Comparison of ENCODE assay signal across 9 cellular contexts in the genomic region with DNA sequence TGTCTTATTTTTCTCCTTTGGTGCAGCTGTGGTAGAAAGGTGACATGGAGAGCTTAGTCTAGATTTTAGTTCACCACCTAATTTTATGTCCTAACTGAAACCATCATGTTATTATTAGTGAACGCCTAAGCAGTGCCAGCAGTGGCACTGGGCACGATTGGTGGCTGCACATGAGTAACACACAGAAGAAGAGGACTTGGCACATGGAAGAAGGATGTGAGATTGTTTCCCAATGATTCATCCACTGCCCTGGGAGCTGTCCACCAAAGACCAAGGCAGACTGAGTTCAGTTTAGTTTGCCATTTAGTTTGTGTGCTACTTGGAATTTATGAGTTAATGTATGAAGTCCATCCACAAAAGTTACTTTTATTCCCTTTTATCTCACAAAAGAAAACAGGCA.
DNase-seq lines count a peak whose midpoint lies in the region; ATAC-seq and TF ChIP-seq lines count a peak whose summit lies in the region.
"Had no signal": no experiment of that assay in that cellular context is flagged by ENCODE, and none has a peak within 500 bp of the region (broad histone marks: within the 10 kb centered on the region; RNA-seq: fewer than 3 reads in every experiment).

No MANE protein-coding gene starts in this region.

- ATAC-seq in HG03159 (IDR thresholded peaks at IDR 0.05; ENCODE audit: unreplicated experiment) (no peak), HG03196 (IDR thresholded peaks at IDR 0.05; ENCODE audit: unreplicated experiment) (no peak)

- H3K4me3 ChIP-seq in tibial artery (no peak overlapping the region), transverse colon (no peak overlapping the region)

- peaks cover 5% of the 10 kb centered on the region for H3K36me3 Mint-ChIP-seq in MCF 10A (ENCODE audit: insufficient read depth, unreplicated experiment)
- H3K36me3 Mint-ChIP-seq in H9 (ENCODE audit: insufficient read depth in 1 of 3, low read depth in 3 of 3) = no peaks in the 10 kb centered on the region

- H3K27me3 Mint-ChIP-seq in MCF 10A (ENCODE audit: insufficient read depth, unreplicated experiment) (no peaks in the 10 kb centered on the region), H9 (ENCODE audit: low read depth) (no peaks in the 10 kb centered on the region)

- no peak overlapping the region for H3K23ac ChIP-seq in H9 (ENCODE audit: insufficient read length, low read depth, low read length)

- H3K18ac ChIP-seq in H9 (ENCODE audit: insufficient read length, low read depth, low read length) = no peak overlapping the region

- H3K14ac ChIP-seq in H9 (ENCODE audit: insufficient read depth, low read length) = no peak overlapping the region

- H3K56ac ChIP-seq in H9 (ENCODE audit: insufficient read length, low read depth, low read length) = no peak overlapping the region

- no peak overlapping the region for H2BK5ac ChIP-seq in H9 (ENCODE audit: insufficient read length, low read length)

- H3K4me3 Mint-ChIP-seq in MCF 10A (ENCODE audit: unreplicated experiment) (no peak overlapping the region), H9 (no peak overlapping the region)
- H3K4me3 Mint-ChIP-seq: activated naive CD8-positive, alpha-beta T cell treated with anti-CD3 and anti-CD28 coated beads, Interleukin-2, amount 10 ng/mL, durations not matched to agents 7 days and 5 days had no signal

- H3K4me2 ChIP-seq in H9 (ENCODE audit: insufficient read depth, insufficient read length, low read length) = no peak overlapping the region

- DNase-seq in HS-5 (ENCODE audit: low read depth) (peak; percentile 53), MCF 10A (ENCODE audit: unreplicated experiment) (peak; percentile 80), iPS-NIHi11 (ENCODE audit: low spot score) (peak; percentile 35), tibial artery (peak; percentile 61 to 76), H9 (no peak), transverse colon (no peak)
- DNase-seq: activated naive CD8-positive, alpha-beta T cell treated with anti-CD3 and anti-CD28 coated beads, Interleukin-2, amount 10 ng/mL, durations not matched to agents 7 days and 5 days had no signal

- no peak overlapping the region for H2AFZ ChIP-seq in H9 (ENCODE audit: low read length)

- H3K9me3 Mint-ChIP-seq in MCF 10A (ENCODE audit: unreplicated experiment) (no peaks in the 10 kb centered on the region), H9 (no peaks in the 10 kb centered on the region)
- H3K9me3 Mint-ChIP-seq: activated naive CD8-positive, alpha-beta T cell treated with anti-CD3 and anti-CD28 coated beads, Interleukin-2, amount 10 ng/mL, durations not matched to agents 7 days and 5 days had no signal

- H4K8ac ChIP-seq in H9 (replicated peaks; ENCODE audit: insufficient read length, low read depth, low read length) = no peak overlapping the region

- H3K23me2 ChIP-seq in H9 (ENCODE audit: insufficient read length, low read depth, low read length, poor library complexity, severe bottlenecking) = no peaks in the 10 kb centered on the region

- H4K91ac ChIP-seq in H9 (ENCODE audit: insufficient read length, low read depth, low read length) = no peak overlapping the region

- no TSS peak for BruUV-seq in MCF 10A (replicated peaks; lab: Mats Ljungman, UMichigan)

- CTCF ChIA-PET in MCF 10A (lab: Yijun Ruan, JAX) = interaction anchor here (0.7 kb wide), 1 partner anchor 25 kb away, joined by 3 read pairs; no protein-coding TSS in a partner anchor

- H2AK5ac ChIP-seq in H9 (ENCODE audit: insufficient read length, low read length) = no peak overlapping the region

- H3K27ac ChIP-seq in tibial artery (peak overlapping the region in 1 of 2 donors; percentile 38), H9 (ENCODE audit: insufficient read length, low read depth, low read length) (no peak overlapping the region), transverse colon (no peak overlapping the region)

- no peak overlapping the region for H2BK20ac ChIP-seq in H9 (ENCODE audit: low read depth, low read length, poor library complexity, severe bottlenecking)

- H3K79me2 ChIP-seq in H9 (ENCODE audit: insufficient read depth, low read length) = no peaks in the 10 kb centered on the region

- TF ChIP-seq EP300 in transverse colon (IDR thresholded peaks at IDR 0.05; ENCODE audit: low read depth) = no peak

- H3K27me3 ChIP-seq in tibial artery (no peaks in the 10 kb centered on the region), H9 (ENCODE audit: insufficient read depth, low read length) (no peaks in the 10 kb centered on the region), transverse colon (no peaks in the 10 kb centered on the region)

- no peak overlapping the region for H3T11ph ChIP-seq in H9 (ENCODE audit: low read length)

- TF ChIP-seq CTCF in MCF 10A (IDR thresholded peaks at IDR 0.05; ENCODE audit: unreplicated experiment) (no peak), tibial artery (IDR thresholded peaks at IDR 0.05) (no peak), H9 (conservative IDR thresholded peaks at IDR 0.05) (no peak), transverse colon (IDR thresholded peaks at IDR 0.05) (no peak)

- no peak overlapping the region for H2BK15ac ChIP-seq in H9 (ENCODE audit: low read depth, low read length)

- TF ChIP-seq POLR2A in transverse colon (IDR thresholded peaks at IDR 0.05) = no peak

- intact Hi-C loops in MCF 10A (cut with micrococcal nuclease) = no loop called here
- intact Hi-C loops in tibial artery (cut with DNase I; ENCODE audit: low total_unique reads) = no loop called here
- intact Hi-C loops in transverse colon (cut with DNase I; ENCODE audit: low total_unique reads) = no loop called here

- peaks cover 0 to 15% (median 7%) of the 10 kb centered on the region in 4 donors for H3K4me1 ChIP-seq in tibial artery
- no peaks in the 10 kb centered on the region; the same call in 1 of the 2 replicates for H3K4me1 ChIP-seq in H9 (ENCODE audit: insufficient read depth, low read length)
- no peaks in the 10 kb centered on the region for H3K4me1 ChIP-seq in transverse colon

- no peaks in the 10 kb centered on the region for H3K79me1 ChIP-seq in H9 (ENCODE audit: insufficient read depth, low read depth, low read length, poor library complexity, severe bottlenecking)

- no peak overlapping the region for H3K27ac Mint-ChIP-seq in MCF 10A (ENCODE audit: low read depth, unreplicated experiment)
- H3K27ac Mint-ChIP-seq in H9 = no peak overlapping the region
- H3K27ac Mint-ChIP-seq: activated naive CD8-positive, alpha-beta T cell treated with anti-CD3 and anti-CD28 coated beads, Interleukin-2, amount 10 ng/mL, durations not matched to agents 7 days and 5 days had no signal

- no peaks in the 10 kb centered on the region for H4K20me1 ChIP-seq in H9 (ENCODE audit: control insufficient read depth, insufficient read depth, insufficient read length)

- H3K9ac ChIP-seq in H9 (ENCODE audit: extremely low read depth, insufficient read length, low read length) = no peak overlapping the region

- H3K4me1 Mint-ChIP-seq in MCF 10A (ENCODE audit: insufficient read depth, unreplicated experiment) = peaks cover 11% of the 10 kb centered on the region
- H3K4me1 Mint-ChIP-seq in H9 = 0 out of 4 replicates have a peak, but pooled peaks cover 0 to 6% of the 10 kb centered on the region in 2 experiments

- H3K36me3 ChIP-seq in tibial artery (peaks cover 0 to 10% (median 10%) of the 10 kb centered on the region in 3 donors), transverse colon (no peaks in the 10 kb centered on the region)

- H2BK12ac ChIP-seq in H9 (ENCODE audit: insufficient read length, low read depth, low read length) = no peak overlapping the region

- no peak overlapping the region for H2BK120ac ChIP-seq in H9 (ENCODE audit: low read depth, low read length, poor library complexity, severe bottlenecking)

- in situ Hi-C loops in transverse colon (cut with MboI; ENCODE audit: low pct_ligation_motif_present in 1 of 4, low pct_unique_long_range_greater_than_20kb in 1 of 4, low sequenced_read_pairs in 3 of 4) = no loop called here

- no peaks in the 10 kb centered on the region for H3K9me3 ChIP-seq in tibial artery
- no peaks in the 10 kb centered on the region for H3K9me3 ChIP-seq in H9 (ENCODE audit: control insufficient read depth, low read depth, low read length)
- no peaks in the 10 kb centered on the region for H3K9me3 ChIP-seq in transverse colon

- POLR2A ChIA-PET in MCF 10A (lab: Yijun Ruan, JAX) = interaction anchor here (1.1 to 1.3 kb wide), 3 partner anchors 10 to 258 kb away, joined by 3 to 10 read pairs (median 4); no protein-coding TSS in a partner anchor

- WGBS in H9 (ENCODE audit: extremely low coverage, insufficient read length, low lambda C conversion rate) = no CpG with 5 or more reads among the region's 2 CpGs
- WGBS in transverse colon (ENCODE audit: low coverage in 1 of 2), 2 donors = 64 to 69% methylated on average over 2 of the region's 2 CpGs

- no peak overlapping the region for H3K4ac ChIP-seq in H9 (ENCODE audit: low read depth, low read length)

- no peak overlapping the region for H4K5ac ChIP-seq in H9 (ENCODE audit: insufficient read length, low read depth, low read length)

Comparison
In these comparisons a context has a peak if more than half of its experiments do, and no peak if none do; other contexts are left out.
1. DNase-seq: peak in HS-5 (single experiment), MCF 10A (single experiment), iPS-NIHi11 (single experiment) and tibial artery (2 of 2); none in H9 (single experiment) and transverse colon (single experiment).